9 cellular contexts compared by ENCODE assay signal in genomic region chr1:63593887-63594617, GRCh38. TPM values are rescaled to one million over a fixed set of nuclear protein-coding genes. Genes with fewer than 3 reads are reported as not detected.
DNase-seq lines count a peak whose midpoint lies in the region; ATAC-seq and FAIRE-seq lines count a peak whose summit lies in the region.
"Had no signal": no experiment of that assay in that cellular context is flagged by ENCODE, and none has a peak within 500 bp of the region (broad histone marks: within the 10 kb centered on the region; RNA-seq: fewer than 3 reads in every experiment).

No MANE protein-coding gene starts in this region.

- peak overlapping the region; percentile 93 to 98 (median 97) for H3K27ac Mint-ChIP-seq in CD4-positive, CD25-positive, alpha-beta regulatory T cell

- no peaks in the 10 kb centered on the region for H3K27me3 ChIP-seq in CD4-positive, CD25-positive, alpha-beta regulatory T cell (ENCODE audit: control insufficient read depth, insufficient read depth, low read length)
- H3K27me3 ChIP-seq in thymus (ENCODE audit: control insufficient read depth, insufficient read depth) = no peaks in the 10 kb centered on the region

- no peaks in the 10 kb centered on the region for H3K36me3 Mint-ChIP-seq in CD4-positive, CD25-positive, alpha-beta regulatory T cell

- no peaks in the 10 kb centered on the region for H3K27me3 Mint-ChIP-seq in CD4-positive, CD25-positive, alpha-beta regulatory T cell

- peak; percentile 57 to 90 (median 76) for DNase-seq in CD4-positive, CD25-positive, alpha-beta regulatory T cell
- DNase-seq in RPMI7951 (ENCODE audit: low read depth) (peak; percentile 74), frontal cortex (ENCODE audit: low spot score in 2 of 2) (peak; percentile 19 to 41), occipital lobe (lab: John Stamatoyannopoulos, UW) (peak; percentile 55)
- DNase-seq in activated effector memory CD4-positive, alpha-beta T cell treated with anti-CD3 and anti-CD28 coated beads, Interleukin-2, amount 50 U/mL, for 16 hours = peak; percentile 91

- H3K4me3 ChIP-seq in CD4-positive, CD25-positive, alpha-beta regulatory T cell (ENCODE audit: low read depth, low read length) = peak overlapping the region; percentile 56
- H3K4me3 ChIP-seq in thymus (ENCODE audit: low read length) = peak overlapping the region; percentile 67

- no peak for FAIRE-seq in frontal cortex (lab: Jason Lieb, UNC)
- FAIRE-seq: endometrium had no signal

- H3K9me3 Mint-ChIP-seq in CD4-positive, CD25-positive, alpha-beta regulatory T cell = peaks cover 0 to 2% (median 0%) of the 10 kb centered on the region in 7 donors

- no peaks in the 10 kb centered on the region for H3K9me3 ChIP-seq in CD4-positive, CD25-positive, alpha-beta regulatory T cell (ENCODE audit: control insufficient read depth in 2 of 2, low read length in 2 of 2)
- no peaks in the 10 kb centered on the region for H3K9me3 ChIP-seq in thymus (ENCODE audit: control insufficient read depth)

- 2% methylated on average over 55 of the region's 55 CpGs for WGBS in thymus

- H3K36me3 ChIP-seq in CD4-positive, CD25-positive, alpha-beta regulatory T cell (ENCODE audit: control insufficient read depth, insufficient read depth, low read length) = no peaks in the 10 kb centered on the region
- no peaks in the 10 kb centered on the region for H3K36me3 ChIP-seq in thymus (ENCODE audit: control insufficient read depth, insufficient read depth)

- peaks cover 0 to 45% (median 33%) of the 10 kb centered on the region in 4 donors for H3K4me1 Mint-ChIP-seq in CD4-positive, CD25-positive, alpha-beta regulatory T cell

- H3K27ac ChIP-seq in CD4-positive, CD25-positive, alpha-beta regulatory T cell (ENCODE audit: insufficient read depth, low read length, poor library complexity, severe bottlenecking) = peak overlapping the region; percentile 86
- H3K27ac ChIP-seq in thymus (ENCODE audit: low read depth) = peak overlapping the region; percentile 93

- peak overlapping the region; percentile 91 to 99 (median 99) for H3K4me3 Mint-ChIP-seq in CD4-positive, CD25-positive, alpha-beta regulatory T cell

- H3K4me1 ChIP-seq in CD4-positive, CD25-positive, alpha-beta regulatory T cell (ENCODE audit: control insufficient read depth, insufficient read depth, low read length, poor library complexity, severe bottlenecking) = peaks cover 6% of the 10 kb centered on the region
- peaks cover 3% of the 10 kb centered on the region for H3K4me1 ChIP-seq in thymus (ENCODE audit: control insufficient read depth, insufficient read depth, low read length)

- ATAC-seq in CD4-positive, CD25-positive, alpha-beta regulatory T cell (ENCODE audit: low read depth in 2 of 2) = peak; percentile 57 to 59
- ATAC-seq in GM19455 (IDR thresholded peaks at IDR 0.05; ENCODE audit: unreplicated experiment) (peak; percentile 53), HG03565 (IDR thresholded peaks at IDR 0.05; ENCODE audit: unreplicated experiment) (peak; percentile 23)

RNA-seq across cellular contexts. Expression of gene PGM1, which starts 0.8 kb away (rescaled TPM):
- total RNA-seq in CD4-positive, CD25-positive, alpha-beta regulatory T cell = 12.6 TPM
- polyA plus RNA-seq in CD4-positive, CD25-positive, alpha-beta regulatory T cell = 10 to 100 TPM; 24.2 to 35.4 (median 26.9) TPM
- 140 and 171 TPM in 2 replicates for total RNA-seq in RPMI7951 (2014; rRNA removed; shearing (Covaris generic))
- total RNA-seq in frontal cortex (17.9 TPM), occipital lobe (20.6 TPM)
- 9.6 TPM for polyA plus RNA-seq in thymus

Comparison
In these comparisons a context has a peak if more than half of its experiments do, and no peak if none do; other contexts are left out.
1. Peak in every context shown above with its lines: DNase-seq, ATAC-seq, H3K4me3 ChIP-seq and H3K27ac ChIP-seq.
2. DNase-seq: peak in every context shown above with its lines; median percentile 91 in activated effector memory CD4-positive, alpha-beta T cell treated with anti-CD3 and anti-CD28 coated beads, Interleukin-2, amount 50 U/mL, for 16 hours; 76 in CD4-positive, CD25-positive, alpha-beta regulatory T cell; 74 in RPMI7951; 55 in occipital lobe; 30 in frontal cortex.